In genomic region chr3:52058111-52058510, GRCh38 we compare ENCODE assay signal across 1 cellular context.
TF ChIP-seq lines count a peak whose summit lies in the region.

No MANE protein-coding gene starts in this region.

TF ChIP-seq in GM23338, 12 proteins besides CTCF, POLR2A, EP300 and RAD21 (continued from another document):
- TF ChIP-seq, protein P1, sequence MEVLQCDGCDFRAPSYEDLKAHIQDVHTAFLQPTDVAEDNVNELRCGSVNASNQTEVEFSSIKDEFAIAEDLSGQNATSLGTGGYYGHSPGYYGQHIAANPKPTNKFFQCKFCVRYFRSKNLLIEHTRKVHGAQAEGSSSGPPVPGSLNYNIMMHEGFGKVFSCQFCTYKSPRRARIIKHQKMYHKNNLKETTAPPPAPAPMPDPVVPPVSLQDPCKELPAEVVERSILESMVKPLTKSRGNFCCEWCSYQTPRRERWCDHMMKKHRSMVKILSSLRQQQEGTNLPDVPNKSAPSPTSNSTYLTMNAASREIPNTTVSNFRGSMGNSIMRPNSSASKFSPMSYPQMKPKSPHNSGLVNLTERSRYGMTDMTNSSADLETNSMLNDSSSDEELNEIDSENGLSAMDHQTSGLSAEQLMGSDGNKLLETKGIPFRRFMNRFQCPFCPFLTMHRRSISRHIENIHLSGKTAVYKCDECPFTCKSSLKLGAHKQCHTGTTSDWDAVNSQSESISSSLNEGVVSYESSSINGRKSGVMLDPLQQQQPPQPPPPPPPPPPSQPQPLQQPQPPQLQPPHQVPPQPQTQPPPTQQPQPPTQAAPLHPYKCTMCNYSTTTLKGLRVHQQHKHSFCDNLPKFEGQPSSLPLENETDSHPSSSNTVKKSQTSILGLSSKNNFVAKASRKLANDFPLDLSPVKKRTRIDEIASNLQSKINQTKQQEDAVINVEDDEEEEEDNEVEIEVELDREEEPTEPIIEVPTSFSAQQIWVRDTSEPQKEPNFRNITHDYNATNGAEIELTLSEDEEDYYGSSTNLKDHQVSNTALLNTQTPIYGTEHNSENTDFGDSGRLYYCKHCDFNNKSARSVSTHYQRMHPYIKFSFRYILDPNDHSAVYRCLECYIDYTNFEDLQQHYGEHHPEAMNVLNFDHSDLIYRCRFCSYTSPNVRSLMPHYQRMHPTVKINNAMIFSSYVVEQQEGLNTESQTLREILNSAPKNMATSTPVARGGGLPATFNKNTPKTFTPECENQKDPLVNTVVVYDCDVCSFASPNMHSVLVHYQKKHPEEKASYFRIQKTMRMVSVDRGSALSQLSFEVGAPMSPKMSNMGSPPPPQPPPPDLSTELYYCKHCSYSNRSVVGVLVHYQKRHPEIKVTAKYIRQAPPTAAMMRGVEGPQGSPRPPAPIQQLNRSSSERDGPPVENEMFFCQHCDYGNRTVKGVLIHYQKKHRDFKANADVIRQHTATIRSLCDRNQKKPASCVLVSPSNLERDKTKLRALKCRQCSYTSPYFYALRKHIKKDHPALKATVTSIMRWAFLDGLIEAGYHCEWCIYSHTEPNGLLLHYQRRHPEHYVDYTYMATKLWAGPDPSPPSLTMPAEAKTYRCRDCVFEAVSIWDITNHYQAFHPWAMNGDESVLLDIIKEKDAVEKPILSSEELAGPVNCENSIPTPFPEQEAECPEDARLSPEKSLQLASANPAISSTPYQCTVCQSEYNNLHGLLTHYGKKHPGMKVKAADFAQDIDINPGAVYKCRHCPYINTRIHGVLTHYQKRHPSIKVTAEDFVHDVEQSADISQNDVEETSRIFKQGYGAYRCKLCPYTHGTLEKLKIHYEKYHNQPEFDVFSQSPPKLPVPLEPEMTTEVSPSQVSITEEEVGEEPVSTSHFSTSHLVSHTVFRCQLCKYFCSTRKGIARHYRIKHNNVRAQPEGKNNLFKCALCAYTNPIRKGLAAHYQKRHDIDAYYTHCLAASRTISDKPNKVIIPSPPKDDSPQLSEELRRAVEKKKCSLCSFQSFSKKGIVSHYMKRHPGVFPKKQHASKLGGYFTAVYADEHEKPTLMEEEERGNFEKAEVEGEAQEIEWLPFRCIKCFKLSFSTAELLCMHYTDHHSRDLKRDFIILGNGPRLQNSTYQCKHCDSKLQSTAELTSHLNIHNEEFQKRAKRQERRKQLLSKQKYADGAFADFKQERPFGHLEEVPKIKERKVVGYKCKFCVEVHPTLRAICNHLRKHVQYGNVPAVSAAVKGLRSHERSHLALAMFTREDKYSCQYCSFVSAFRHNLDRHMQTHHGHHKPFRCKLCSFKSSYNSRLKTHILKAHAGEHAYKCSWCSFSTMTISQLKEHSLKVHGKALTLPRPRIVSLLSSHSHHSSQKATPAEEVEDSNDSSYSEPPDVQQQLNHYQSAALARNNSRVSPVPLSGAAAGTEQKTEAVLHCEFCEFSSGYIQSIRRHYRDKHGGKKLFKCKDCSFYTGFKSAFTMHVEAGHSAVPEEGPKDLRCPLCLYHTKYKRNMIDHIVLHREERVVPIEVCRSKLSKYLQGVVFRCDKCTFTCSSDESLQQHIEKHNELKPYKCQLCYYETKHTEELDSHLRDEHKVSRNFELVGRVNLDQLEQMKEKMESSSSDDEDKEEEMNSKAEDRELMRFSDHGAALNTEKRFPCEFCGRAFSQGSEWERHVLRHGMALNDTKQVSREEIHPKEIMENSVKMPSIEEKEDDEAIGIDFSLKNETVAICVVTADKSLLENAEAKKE (CRISPR knock-in tag; IDR thresholded peaks at IDR 0.05): no peak
- TF ChIP-seq EZH2phosphoT487 (IDR thresholded peaks at IDR 0.05; ENCODE audit: unreplicated experiment) (no peak), POLR2AphosphoS5 (IDR thresholded peaks at IDR 0.05; ENCODE audit: low read depth) (no peak), REST (IDR thresholded peaks at IDR 0.05; ENCODE audit: unreplicated experiment) (no peak)
